In the genomic region with DNA sequence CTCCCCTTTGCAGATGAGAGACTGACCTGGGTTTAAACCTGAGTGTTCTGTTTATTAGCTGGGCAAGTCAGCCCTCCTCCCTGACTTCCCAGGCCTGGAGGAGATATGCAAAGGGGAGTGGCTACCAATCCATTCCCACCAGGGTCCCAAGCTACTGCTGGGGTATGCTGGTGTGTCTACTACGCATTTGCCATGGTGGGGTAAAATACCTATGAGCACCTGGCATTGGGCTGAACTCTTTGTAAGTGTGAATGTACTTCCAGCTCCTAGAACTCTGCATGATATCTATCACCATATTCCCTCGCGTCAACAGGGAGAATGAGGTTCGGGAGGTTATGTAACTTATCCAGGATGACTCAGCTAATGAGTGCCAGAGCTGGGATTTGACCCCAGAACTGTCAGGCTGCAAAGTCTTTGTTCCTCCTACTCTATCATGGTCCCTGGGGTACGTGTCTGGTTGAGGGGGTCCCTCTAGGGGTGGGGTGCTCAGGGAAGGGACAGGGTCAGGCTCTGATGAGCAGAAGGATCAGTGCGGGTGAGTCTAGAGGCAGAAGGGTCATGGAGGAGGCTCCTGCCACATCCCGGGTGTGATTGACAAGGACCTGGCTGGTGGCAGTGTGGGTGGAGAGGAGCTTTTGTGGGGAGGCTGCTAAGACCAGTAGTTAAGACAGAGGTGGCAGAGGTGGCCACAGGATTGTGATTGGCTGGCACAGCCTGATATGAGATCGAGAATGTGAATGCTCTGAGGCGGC, we compare ENCODE assay signal across 13 cellular contexts. TPM values are rescaled to one million over a fixed set of nuclear protein-coding genes. Genes with fewer than 3 reads are reported as not detected.
A peak's percentile ranks its signal among the peaks of the same experiment; 100 is the strongest.
DNase-seq lines count a peak whose midpoint lies in the region; ATAC-seq, FAIRE-seq and TF ChIP-seq lines count a peak whose summit lies in the region.
"Had no signal": no experiment of that assay in that cellular context is flagged by ENCODE, and none has a peak within 500 bp of the region (broad histone marks: within the 10 kb centered on the region; RNA-seq: fewer than 3 reads in every experiment).

No MANE protein-coding gene starts in this region.

- H3K9me3 Mint-ChIP-seq in activated naive CD4-positive, alpha-beta T cell treated with anti-CD3 and anti-CD28 coated beads, Interleukin-2, amount 50 U/mL, for 72 hours = no peaks in the 10 kb centered on the region

- CTCF ChIA-PET in HepG2 (lab: Yijun Ruan, JAX; ENCODE audit: low intra/inter-chr PET ratio, low total read pairs) = no interaction called here

- BruUV-seq in HepG2 (replicated peaks; lab: Mats Ljungman, UMichigan) = no TSS peak

- TF ChIP-seq POLR2A in HepG2 (IDR thresholded peaks at IDR 0.05; ENCODE audit: insufficient read depth in 1 of 2, low read depth in 2 of 2, low read length in 2 of 2) = no peak
- TF ChIP-seq POLR2A in stomach (IDR thresholded peaks at IDR 0.05) = no peak

- in situ Hi-C loops in HepG2 (cut with HindIII; ENCODE audit: extremely low pct_ligation_motif_present, low pct_unique_long_range_greater_than_20kb) = no loop called here

- peak overlapping the region; percentile 76 for H3K4me2 ChIP-seq in HepG2 (ENCODE audit: low read depth, low read length)
- H3K4me2 ChIP-seq: BLaER1 had no signal

- DNase-seq in A172 (ENCODE audit: low spot score) = peak; percentile 55
- peak; percentile 38 for DNase-seq in HT-29 (ENCODE audit: low spot score)
- peak; percentile 32 for DNase-seq in bronchial epithelial cell (ENCODE audit: low read depth)
- DNase-seq in HepG2 (ENCODE audit: low spot score) = peak; percentile 46
- no peak for DNase-seq in activated naive CD4-positive, alpha-beta T cell treated with anti-CD3 and anti-CD28 coated beads, Interleukin-2, amount 50 U/mL, for 72 hours (ENCODE audit: low spot score in 2 of 2)
- no peak for DNase-seq in stomach
- DNase-seq in activated CD4-positive, alpha-beta T cell treated with anti-CD3 and anti-CD28 coated beads for 4 hours = no peak
- DNase-seq: Kasumi-1, lower lobe of right lung had no signal

- WGBS in HepG2 (ENCODE audit: low lambda C conversion rate) = 25% methylated on average over 8 of the region's 9 CpGs
- WGBS in stomach, 5 donors = 41 to 56% (median 47%) methylated on average over 8 to 9 of the region's 9 CpGs

- H3K36me3 ChIP-seq in bronchial epithelial cell (ENCODE audit: control insufficient read depth, insufficient read depth, low read length) = peaks cover 4% of the 10 kb centered on the region
- H3K36me3 ChIP-seq in HepG2 (replicated peaks in 1 of 2; ENCODE audit: control insufficient read depth in 1 of 2, insufficient read depth in 2 of 2, low read length in 2 of 2) = peaks cover 5 to 6% of the 10 kb centered on the region in 2 experiments; a peak in 3 of 5 replicates
- peaks cover 3 to 10% (median 6%) of the 10 kb centered on the region in 4 donors for H3K36me3 ChIP-seq in stomach

- H3K4me1 ChIP-seq in HepG2 (ENCODE audit: insufficient read depth, low read length) (peaks cover 27% of the 10 kb centered on the region), stomach (peaks cover 17 to 70% (median 37%) of the 10 kb centered on the region in 4 donors)

- H3K4me3 ChIP-seq in bronchial epithelial cell (ENCODE audit: low read depth, low read length) = no peak overlapping the region
- H3K4me3 ChIP-seq in HepG2 (replicated peaks in 1 of 3; ENCODE audit: insufficient read depth in 1 of 3, low read depth in 2 of 3, low read length in 3 of 3) = peak overlapping the region in 2 of 3 experiments; percentile 24 to 52; a peak in 3 of 6 replicates
- no peak overlapping the region for H3K4me3 ChIP-seq in stomach
- H3K4me3 ChIP-seq: BLaER1, dorsolateral prefrontal cortex, lower lobe of right lung had no signal

- FAIRE-seq in bronchial epithelial cell (lab: Jason Lieb, UNC) = no peak
- peak; percentile 76 for FAIRE-seq in HepG2 (lab: Jason Lieb, UNC)

- peak; percentile 35 for ATAC-seq in HepG2
- ATAC-seq in activated naive CD4-positive, alpha-beta T cell treated with anti-CD3 and anti-CD28 coated beads, Interleukin-2, amount 50 U/mL, for 72 hours = no peak
- no peak for ATAC-seq in HG03378 (IDR thresholded peaks at IDR 0.05; ENCODE audit: unreplicated experiment)

- TF ChIP-seq CTCF in bronchial epithelial cell (IDR thresholded peaks at IDR 0.05; ENCODE audit: insufficient read depth, low read length, severe bottlenecking) (no peak), HepG2 (CRISPR knock-in tag; IDR thresholded peaks at IDR 0.05) (peak; percentile 41), stomach (IDR thresholded peaks at IDR 0.05) (no peak)

- no peaks in the 10 kb centered on the region for H3K36me3 Mint-ChIP-seq in activated naive CD4-positive, alpha-beta T cell treated with anti-CD3 and anti-CD28 coated beads, Interleukin-2, amount 50 U/mL, for 72 hours

- H4K20me1 ChIP-seq in HepG2 (ENCODE audit: insufficient read depth, low read length) = no peaks in the 10 kb centered on the region

- H3K9me3 ChIP-seq in HepG2 (ENCODE audit: low read length) (no peaks in the 10 kb centered on the region), stomach (no peaks in the 10 kb centered on the region)
- H3K9me3 ChIP-seq: BLaER1, lower lobe of right lung had no signal

- intact Hi-C loops in HepG2 (cut with micrococcal nuclease; ENCODE audit: unreplicated experiment) = no loop called here
- intact Hi-C loops in stomach (cut with DNase I; ENCODE audit: low total_unique reads) = no loop called here

- POLR2A ChIA-PET in HepG2 (lab: Yijun Ruan, JAX) = interaction anchor here (0.9 to 2.2 kb wide), 7 partner anchors 11 to 127 kb away, joined by 3 to 14 read pairs (median 4); partner anchors contain the start of genes AMPD2, EPS8L3, GNAI3 and GNAT2

- H3K27ac Mint-ChIP-seq in activated naive CD4-positive, alpha-beta T cell treated with anti-CD3 and anti-CD28 coated beads, Interleukin-2, amount 50 U/mL, for 72 hours = no peak overlapping the region

- no peaks in the 10 kb centered on the region for H3K79me2 ChIP-seq in HepG2 (ENCODE audit: insufficient read depth, low read length)

- H3K27ac ChIP-seq in HepG2 (ENCODE audit: extremely low read length, insufficient read depth, low read length) = peak overlapping the region; percentile 39
- peak overlapping the region in 1 of 5 donors; percentile 27 for H3K27ac ChIP-seq in stomach
- H3K27ac ChIP-seq: BLaER1, lower lobe of right lung had no signal

- H3K9ac ChIP-seq in HepG2 (ENCODE audit: insufficient read depth, low read depth, low read length) = no peak overlapping the region
- H3K9ac ChIP-seq: BLaER1 had no signal

- no peak for TF ChIP-seq RAD21 in HepG2 (CRISPR knock-in tag; IDR thresholded peaks at IDR 0.05)

- no peak overlapping the region for H2AFZ ChIP-seq in HepG2 (ENCODE audit: low read length)

- H3K27me3 ChIP-seq in bronchial epithelial cell (ENCODE audit: control insufficient read depth, insufficient read depth, low read length) (no peaks in the 10 kb centered on the region), HepG2 (ENCODE audit: control insufficient read depth in 1 of 2, insufficient read depth in 2 of 2, low read length in 2 of 2) (no peaks in the 10 kb centered on the region), stomach (no peaks in the 10 kb centered on the region)
- H3K27me3 ChIP-seq: BLaER1, dorsolateral prefrontal cortex had no signal

- TF ChIP-seq EP300 in HepG2 (IDR thresholded peaks at IDR 0.05; ENCODE audit: low read depth in 2 of 2, low read length in 2 of 2) (no peak; a peak in 1 of 4 replicates), HepG2 (CRISPR knock-in tag; IDR thresholded peaks at IDR 0.05; ENCODE audit: borderline replicate concordance) (no peak), stomach (IDR thresholded peaks at IDR 0.05) (no peak)

RNA-seq across cellular contexts. Expression of gene AMPD2, which starts 16.7 kb away (rescaled TPM):
- 47.5 and 75.8 TPM in 2 replicates for total RNA-seq in A172 (2014; rRNA removed; shearing (Covaris generic))
- total RNA-seq in HT-29 (2014; rRNA removed; shearing (Covaris generic)) = 93.4 and 94.2 TPM in 2 replicates
- total RNA-seq in bronchial epithelial cell = 14.8 and 21.9 TPM in 2 replicates
- 35.4 and 62.3 TPM in 2 replicates for total RNA-seq in HepG2 (2016; rRNA removed; fragmentation: Illumina TruSeq; extraction: Trizol)
- total RNA-seq in HepG2 (2016; cell fraction: cytosol; rRNA removed; fragmentation: Illumina TruSeq; extraction: Trizol; ENCODE audit: low read depth) = 20.0 and 20.2 TPM in 2 replicates
- total RNA-seq in HepG2 (2016; cell fraction: insoluble cytoplasmic fraction; rRNA removed; fragmentation: Illumina TruSeq; extraction: Trizol) = 32.6 and 64.7 TPM in 2 replicates
- 19.8 and 21.1 TPM in 2 replicates for total RNA-seq in HepG2 (2016; cell fraction: membrane; rRNA removed; fragmentation: Illumina TruSeq; extraction: Trizol)
- 80.0 and 95.3 TPM in 2 replicates for total RNA-seq in HepG2 (2016; cell fraction: nucleus; rRNA removed; fragmentation: Illumina TruSeq; extraction: Trizol)
- 82.0 and 101 TPM in 2 replicates for polyA plus RNA-seq in HepG2 (2011; rRNA removed)
- 18.3 and 29.8 TPM in 2 replicates for polyA plus RNA-seq in HepG2 (2011; cell fraction: cytosol; rRNA removed)
- 742 and 904 TPM in 2 replicates for polyA plus RNA-seq in HepG2 (2011; cell fraction: nucleus; rRNA removed)
- polyA plus RNA-seq in HepG2 (2012) = 61.2 and 88.0 TPM in 2 replicates
- 4.4 and 5.7 TPM in 2 replicates for polyA plus RNA-seq in HepG2 (2016; cell fraction: cytosol; fragmentation: Illumina TruSeq; extraction: Trizol; ENCODE audit: low read depth)
- 30.8 and 40.4 TPM in 2 replicates for polyA plus RNA-seq in HepG2 (2016; cell fraction: insoluble cytoplasmic fraction; fragmentation: Illumina TruSeq; extraction: Trizol; ENCODE audit: low read depth)
- polyA plus RNA-seq in HepG2 (2016; cell fraction: membrane; fragmentation: Illumina TruSeq; extraction: Trizol; ENCODE audit: low read depth) = 9.8 and 10.4 TPM in 2 replicates
- polyA plus RNA-seq in HepG2 (2016; cell fraction: nucleus; fragmentation: Illumina TruSeq; extraction: Trizol; ENCODE audit: insufficient read depth, low read depth) = 212 and 215 TPM in 2 replicates
- polyA minus RNA-seq in HepG2 (2011; rRNA and poly(A)+ RNA removed; ENCODE audit: low replicate concordance) = 85.1 and 107 TPM in 2 replicates
- polyA minus RNA-seq in HepG2 (2011; cell fraction: cytosol; rRNA and poly(A)+ RNA removed) = 18.3 and 23.2 TPM in 2 replicates
- 112 and 125 TPM in 2 replicates for polyA minus RNA-seq in HepG2 (2011; cell fraction: nucleus; rRNA and poly(A)+ RNA removed)
- 100 to 1,000 TPM in 1 of 2 donors, 10 to 100 TPM in 1; 91.5 to 113 TPM for total RNA-seq in activated naive CD4-positive, alpha-beta T cell treated with anti-CD3 and anti-CD28 coated beads, Interleukin-2, amount 50 U/mL, for 72 hours
- total RNA-seq in stomach = 100 to 1,000 TPM in 3 of 5 donors, 10 to 100 TPM in 2; 69.4 to 364 (median 212) TPM
- 10 to 100 TPM; 16.1 to 22.5 (median 18.9) TPM for polyA plus RNA-seq in stomach

RNA-seq across cellular contexts. Expression of gene GNAT2, which starts 17.0 kb away (rescaled TPM):
- total RNA-seq in A172 (2014; rRNA removed; shearing (Covaris generic)) = 0.41 TPM in 1 of 2 replicates, not detected in the other
- total RNA-seq in HT-29 (2014; rRNA removed; shearing (Covaris generic)) = not detected in 2 replicates
- total RNA-seq in bronchial epithelial cell (0.26 TPM in 1 of 2 replicates, not detected in the other), HepG2 (2016; rRNA removed; fragmentation: Illumina TruSeq; extraction: Trizol) (0.20 and 0.24 TPM in 2 replicates), stomach (not detected)
- not detected in 2 replicates for total RNA-seq in HepG2 (2016; cell fraction: cytosol; rRNA removed; fragmentation: Illumina TruSeq; extraction: Trizol; ENCODE audit: low read depth)
- total RNA-seq in HepG2 (2016; cell fraction: insoluble cytoplasmic fraction; rRNA removed; fragmentation: Illumina TruSeq; extraction: Trizol) = 0.49 and 0.61 TPM in 2 replicates
- 0.21 TPM in 1 of 2 replicates, not detected in the other for total RNA-seq in HepG2 (2016; cell fraction: membrane; rRNA removed; fragmentation: Illumina TruSeq; extraction: Trizol)
- not detected in 2 replicates for total RNA-seq in HepG2 (2016; cell fraction: nucleus; rRNA removed; fragmentation: Illumina TruSeq; extraction: Trizol)
- polyA plus RNA-seq in HepG2 (2011; rRNA removed) (0.08 TPM in 1 of 2 replicates, not detected in the other), stomach (under 1 TPM in 1 of 3 donors, not detected in 2; 0.43 TPM)
- polyA plus RNA-seq in HepG2 (2011; cell fraction: cytosol; rRNA removed) = 0.04 and 0.05 TPM in 2 replicates
- polyA plus RNA-seq in HepG2 (2011; cell fraction: nucleus; rRNA removed) = not detected in 2 replicates
- not detected in 2 replicates for polyA plus RNA-seq in HepG2 (2012)
- polyA plus RNA-seq in HepG2 (2016; cell fraction: cytosol; fragmentation: Illumina TruSeq; extraction: Trizol; ENCODE audit: low read depth) = 0.18 TPM in 1 of 2 replicates, not detected in the other
- not detected in 2 replicates for polyA plus RNA-seq in HepG2 (2016; cell fraction: insoluble cytoplasmic fraction; fragmentation: Illumina TruSeq; extraction: Trizol; ENCODE audit: low read depth)
- polyA plus RNA-seq in HepG2 (2016; cell fraction: membrane; fragmentation: Illumina TruSeq; extraction: Trizol; ENCODE audit: low read depth) = 0.17 and 0.52 TPM in 2 replicates
- polyA plus RNA-seq in HepG2 (2016; cell fraction: nucleus; fragmentation: Illumina TruSeq; extraction: Trizol; ENCODE audit: insufficient read depth, low read depth) = not detected in 2 replicates
- not detected in 2 replicates for polyA minus RNA-seq in HepG2 (2011; rRNA and poly(A)+ RNA removed; ENCODE audit: low replicate concordance)
- not detected in 2 replicates for polyA minus RNA-seq in HepG2 (2011; cell fraction: cytosol; rRNA and poly(A)+ RNA removed)
- not detected in 2 replicates for polyA minus RNA-seq in HepG2 (2011; cell fraction: nucleus; rRNA and poly(A)+ RNA removed)
- under 1 TPM in 1 of 2 donors, not detected in 1; 0.34 TPM for total RNA-seq in activated naive CD4-positive, alpha-beta T cell treated with anti-CD3 and anti-CD28 coated beads, Interleukin-2, amount 50 U/mL, for 72 hours
- total RNA-seq: lower lobe of right lung, urinary bladder had no signal
- polyA plus RNA-seq: urinary bladder had no signal

RNA-seq across cellular contexts. Expression of gene GSTM4, which starts 19.5 kb away (rescaled TPM):
- 35.7 and 41.8 TPM in 2 replicates for total RNA-seq in A172 (2014; rRNA removed; shearing (Covaris generic))
- 2.5 and 4.5 TPM in 2 replicates for total RNA-seq in HT-29 (2014; rRNA removed; shearing (Covaris generic))
- total RNA-seq in bronchial epithelial cell = 0.53 and 1.9 TPM in 2 replicates
- total RNA-seq in HepG2 (2016; rRNA removed; fragmentation: Illumina TruSeq; extraction: Trizol) = 25.3 and 30.6 TPM in 2 replicates
- 5.6 and 6.1 TPM in 2 replicates for total RNA-seq in HepG2 (2016; cell fraction: cytosol; rRNA removed; fragmentation: Illumina TruSeq; extraction: Trizol; ENCODE audit: low read depth)
- total RNA-seq in HepG2 (2016; cell fraction: insoluble cytoplasmic fraction; rRNA removed; fragmentation: Illumina TruSeq; extraction: Trizol) = 24.3 and 31.1 TPM in 2 replicates
- total RNA-seq in HepG2 (2016; cell fraction: membrane; rRNA removed; fragmentation: Illumina TruSeq; extraction: Trizol) = 7.3 and 9.5 TPM in 2 replicates
- 21.1 and 23.4 TPM in 2 replicates for total RNA-seq in HepG2 (2016; cell fraction: nucleus; rRNA removed; fragmentation: Illumina TruSeq; extraction: Trizol)
- polyA plus RNA-seq in HepG2 (2011; rRNA removed) = 36.7 and 40.8 TPM in 2 replicates
- polyA plus RNA-seq in HepG2 (2011; cell fraction: cytosol; rRNA removed) = 29.0 and 30.5 TPM in 2 replicates
- 60.6 and 65.2 TPM in 2 replicates for polyA plus RNA-seq in HepG2 (2011; cell fraction: nucleus; rRNA removed)
- 22.1 and 35.2 TPM in 2 replicates for polyA plus RNA-seq in HepG2 (2012)
- 7.6 and 9.9 TPM in 2 replicates for polyA plus RNA-seq in HepG2 (2016; cell fraction: cytosol; fragmentation: Illumina TruSeq; extraction: Trizol; ENCODE audit: low read depth)
- 56.0 and 57.9 TPM in 2 replicates for polyA plus RNA-seq in HepG2 (2016; cell fraction: insoluble cytoplasmic fraction; fragmentation: Illumina TruSeq; extraction: Trizol; ENCODE audit: low read depth)
- 10.7 and 14.0 TPM in 2 replicates for polyA plus RNA-seq in HepG2 (2016; cell fraction: membrane; fragmentation: Illumina TruSeq; extraction: Trizol; ENCODE audit: low read depth)
- 45.9 and 50.6 TPM in 2 replicates for polyA plus RNA-seq in HepG2 (2016; cell fraction: nucleus; fragmentation: Illumina TruSeq; extraction: Trizol; ENCODE audit: insufficient read depth, low read depth)
- 10.0 and 40.8 TPM in 2 replicates for polyA minus RNA-seq in HepG2 (2011; rRNA and poly(A)+ RNA removed; ENCODE audit: low replicate concordance)
- 14.8 and 15.5 TPM in 2 replicates for polyA minus RNA-seq in HepG2 (2011; cell fraction: cytosol; rRNA and poly(A)+ RNA removed)
- polyA minus RNA-seq in HepG2 (2011; cell fraction: nucleus; rRNA and poly(A)+ RNA removed) = 23.6 and 26.2 TPM in 2 replicates
- total RNA-seq in activated naive CD4-positive, alpha-beta T cell treated with anti-CD3 and anti-CD28 coated beads, Interleukin-2, amount 50 U/mL, for 72 hours = 10 to 100 TPM; 22.0 to 23.8 TPM
- 10 to 100 TPM in 4 of 5 donors, 1 to 10 TPM in 1; 7.5 to 63.6 (median 22.3) TPM for total RNA-seq in stomach
- polyA plus RNA-seq in stomach = 10 to 100 TPM; 23.6 to 32.6 (median 24.7) TPM

RNA-seq across cellular contexts. Expression of gene GSTM2, which starts 31.5 kb away (rescaled TPM):
- total RNA-seq in A172 (2014; rRNA removed; shearing (Covaris generic)) = 8.9 and 16.9 TPM in 2 replicates
- total RNA-seq in HT-29 (2014; rRNA removed; shearing (Covaris generic)) = not detected in 2 replicates
- total RNA-seq in bronchial epithelial cell (0.26 TPM in 2 replicates), HepG2 (2016; rRNA removed; fragmentation: Illumina TruSeq; extraction: Trizol) (6.5 and 7.0 TPM in 2 replicates), stomach (100 to 1,000 TPM in 3 of 5 donors, 10 to 100 TPM in 2; 22.3 to 219 (median 126) TPM)
- total RNA-seq in HepG2 (2016; cell fraction: cytosol; rRNA removed; fragmentation: Illumina TruSeq; extraction: Trizol; ENCODE audit: low read depth) = 1.9 and 2.5 TPM in 2 replicates
- total RNA-seq in HepG2 (2016; cell fraction: insoluble cytoplasmic fraction; rRNA removed; fragmentation: Illumina TruSeq; extraction: Trizol) = 8.1 and 8.3 TPM in 2 replicates
- 2.0 and 2.7 TPM in 2 replicates for total RNA-seq in HepG2 (2016; cell fraction: membrane; rRNA removed; fragmentation: Illumina TruSeq; extraction: Trizol)
- 8.1 and 8.5 TPM in 2 replicates for total RNA-seq in HepG2 (2016; cell fraction: nucleus; rRNA removed; fragmentation: Illumina TruSeq; extraction: Trizol)
- polyA plus RNA-seq in HepG2 (2011; rRNA removed) (15.0 and 17.0 TPM in 2 replicates), stomach (100 to 1,000 TPM; 102 to 149 (median 122) TPM)
- 5.9 and 7.2 TPM in 2 replicates for polyA plus RNA-seq in HepG2 (2011; cell fraction: cytosol; rRNA removed)
- polyA plus RNA-seq in HepG2 (2011; cell fraction: nucleus; rRNA removed) = 102 and 131 TPM in 2 replicates
- 19.7 and 21.3 TPM in 2 replicates for polyA plus RNA-seq in HepG2 (2012)
- 4.7 and 5.2 TPM in 2 replicates for polyA plus RNA-seq in HepG2 (2016; cell fraction: cytosol; fragmentation: Illumina TruSeq; extraction: Trizol; ENCODE audit: low read depth)
- 15.3 and 17.0 TPM in 2 replicates for polyA plus RNA-seq in HepG2 (2016; cell fraction: insoluble cytoplasmic fraction; fragmentation: Illumina TruSeq; extraction: Trizol; ENCODE audit: low read depth)
- 3.5 and 4.5 TPM in 2 replicates for polyA plus RNA-seq in HepG2 (2016; cell fraction: membrane; fragmentation: Illumina TruSeq; extraction: Trizol; ENCODE audit: low read depth)
- 30.8 and 32.2 TPM in 2 replicates for polyA plus RNA-seq in HepG2 (2016; cell fraction: nucleus; fragmentation: Illumina TruSeq; extraction: Trizol; ENCODE audit: insufficient read depth, low read depth)
- 0.26 and 6.7 TPM in 2 replicates for polyA minus RNA-seq in HepG2 (2011; rRNA and poly(A)+ RNA removed; ENCODE audit: low replicate concordance)
- 1.7 and 2.7 TPM in 2 replicates for polyA minus RNA-seq in HepG2 (2011; cell fraction: cytosol; rRNA and poly(A)+ RNA removed)
- polyA minus RNA-seq in HepG2 (2011; cell fraction: nucleus; rRNA and poly(A)+ RNA removed) = 12.9 TPM in 2 replicates
- 10 to 100 TPM; 13.6 to 41.7 TPM for total RNA-seq in activated naive CD4-positive, alpha-beta T cell treated with anti-CD3 and anti-CD28 coated beads, Interleukin-2, amount 50 U/mL, for 72 hours

RNA-seq across cellular contexts. Expression of gene GSTM1, which starts 51.2 kb away (rescaled TPM):
- total RNA-seq in A172 (2014; rRNA removed; shearing (Covaris generic)) = not detected in 2 replicates
- not detected in 2 replicates for total RNA-seq in HT-29 (2014; rRNA removed; shearing (Covaris generic))
- total RNA-seq in bronchial epithelial cell = 0.90 and 2.6 TPM in 2 replicates
- total RNA-seq in HepG2 (2016; rRNA removed; fragmentation: Illumina TruSeq; extraction: Trizol) = not detected in 2 replicates
- total RNA-seq in HepG2 (2016; cell fraction: cytosol; rRNA removed; fragmentation: Illumina TruSeq; extraction: Trizol; ENCODE audit: low read depth) = not detected in 2 replicates
- 0.15 TPM in 1 of 2 replicates, not detected in the other for total RNA-seq in HepG2 (2016; cell fraction: insoluble cytoplasmic fraction; rRNA removed; fragmentation: Illumina TruSeq; extraction: Trizol)
- total RNA-seq in HepG2 (2016; cell fraction: membrane; rRNA removed; fragmentation: Illumina TruSeq; extraction: Trizol) = not detected in 2 replicates
- not detected in 2 replicates for total RNA-seq in HepG2 (2016; cell fraction: nucleus; rRNA removed; fragmentation: Illumina TruSeq; extraction: Trizol)
- polyA plus RNA-seq in HepG2 (2011; rRNA removed) = 0.42 and 0.55 TPM in 2 replicates
- polyA plus RNA-seq in HepG2 (2011; cell fraction: cytosol; rRNA removed) = 0.22 and 0.66 TPM in 2 replicates
- polyA plus RNA-seq in HepG2 (2011; cell fraction: nucleus; rRNA removed) = 0.57 and 0.76 TPM in 2 replicates
- polyA plus RNA-seq in HepG2 (2012) = 0.27 TPM in 1 of 2 replicates, not detected in the other
- not detected in 2 replicates for polyA plus RNA-seq in HepG2 (2016; cell fraction: cytosol; fragmentation: Illumina TruSeq; extraction: Trizol; ENCODE audit: low read depth)
- polyA plus RNA-seq in HepG2 (2016; cell fraction: insoluble cytoplasmic fraction; fragmentation: Illumina TruSeq; extraction: Trizol; ENCODE audit: low read depth) = 0.21 and 0.40 TPM in 2 replicates
- not detected in 2 replicates for polyA plus RNA-seq in HepG2 (2016; cell fraction: membrane; fragmentation: Illumina TruSeq; extraction: Trizol; ENCODE audit: low read depth)
- polyA plus RNA-seq in HepG2 (2016; cell fraction: nucleus; fragmentation: Illumina TruSeq; extraction: Trizol; ENCODE audit: insufficient read depth, low read depth) = not detected in 2 replicates
- 1.6 TPM in 1 of 2 replicates, not detected in the other for polyA minus RNA-seq in HepG2 (2011; rRNA and poly(A)+ RNA removed; ENCODE audit: low replicate concordance)
- polyA minus RNA-seq in HepG2 (2011; cell fraction: cytosol; rRNA and poly(A)+ RNA removed) = not detected in 2 replicates
- polyA minus RNA-seq in HepG2 (2011; cell fraction: nucleus; rRNA and poly(A)+ RNA removed) = not detected in 2 replicates
- 100 to 1,000 TPM in 1 of 2 donors, not detected in 1; 129 TPM for total RNA-seq in activated naive CD4-positive, alpha-beta T cell treated with anti-CD3 and anti-CD28 coated beads, Interleukin-2, amount 50 U/mL, for 72 hours
- total RNA-seq in stomach = 10 to 100 TPM in 1 of 5 donors, 1 to 10 TPM in 2, not detected in 2; 2.6 to 69.4 (median 5.4) TPM
- polyA plus RNA-seq in stomach = 10 to 100 TPM in 2 of 3 donors, under 1 TPM in 1; 0.23 to 99.7 (median 86.4) TPM
- total RNA-seq: lower lobe of right lung, urinary bladder had no signal

Comparison
In these comparisons a context has a peak if more than half of its experiments do, and no peak if none do; other contexts are left out.
1. DNase-seq: peak in A172 (single experiment), HT-29 (single experiment), bronchial epithelial cell (single experiment) and HepG2 (single experiment); none in activated naive CD4-positive, alpha-beta T cell treated with anti-CD3 and anti-CD28 coated beads, Interleukin-2, amount 50 U/mL, for 72 hours (0 of 2), stomach (single experiment) and activated CD4-positive, alpha-beta T cell treated with anti-CD3 and anti-CD28 coated beads for 4 hours (0 of 2).
2. H3K4me3 ChIP-seq: peak in HepG2 (2 of 3); none in bronchial epithelial cell (single experiment) and stomach (0 of 4).